ENCODE assay signal across 17 cellular contexts in genomic region chr14:69910871-69911270, GRCh38. TPM values are rescaled to one million over a fixed set of nuclear protein-coding genes. Genes with fewer than 3 reads are reported as not detected.
DNase-seq lines count a peak whose midpoint lies in the region; ATAC-seq and TF ChIP-seq lines count a peak whose summit lies in the region.
"Had no signal": no experiment of that assay in that cellular context is flagged by ENCODE, and none has a peak within 500 bp of the region (broad histone marks: within the 10 kb centered on the region; RNA-seq: fewer than 3 reads in every experiment).

No MANE protein-coding gene starts in this region.

- H3K27ac ChIP-seq in dorsolateral prefrontal cortex, result peak overlapping the region; percentile 13 to 98 (median 86)
- H3K27ac ChIP-seq in psoas muscle, result no peak overlapping the region

- no peak overlapping the region for H3K4me3 ChIP-seq in dorsolateral prefrontal cortex
- no peak overlapping the region for H3K4me3 ChIP-seq in psoas muscle

- H3K4me3 Mint-ChIP-seq in activated CD8-positive, alpha-beta memory T cell treated with anti-CD3 and anti-CD28 coated beads, Interleukin-2, amount 10 ng/mL, durations not matched to agents 7 days and 5 days, result no peak overlapping the region
- H3K4me3 Mint-ChIP-seq: CD4-positive, CD25-positive, alpha-beta regulatory T cell had no signal

- H3K27ac Mint-ChIP-seq in activated CD8-positive, alpha-beta memory T cell treated with anti-CD3 and anti-CD28 coated beads, Interleukin-2, amount 10 ng/mL, durations not matched to agents 7 days and 5 days, result no peak overlapping the region
- H3K27ac Mint-ChIP-seq: CD4-positive, CD25-positive, alpha-beta regulatory T cell had no signal

- DNase-seq in NCI-H526 treated with DMSO at 0.1 percent for 48 hours (lab: John Stamatoyannopoulos, UW), result peak; percentile 9
- peak in 2 of 10 donors; percentile 32 to 60 for DNase-seq in dorsolateral prefrontal cortex
- peak; percentile 74 for DNase-seq in medulla oblongata (ENCODE audit: extremely low spot score)
- no peak for DNase-seq in HK-2 (ENCODE audit: unreplicated experiment)
- DNase-seq in activated CD8-positive, alpha-beta memory T cell treated with anti-CD3 and anti-CD28 coated beads, Interleukin-2, amount 10 ng/mL, durations not matched to agents 7 days and 5 days, result no peak
- no peak for DNase-seq in psoas muscle
- DNase-seq: ACHN; AML-193; CD4-positive, CD25-positive, alpha-beta regulatory T cell; DMS79 treated with DMSO at 0.1 percent for 48 hours; GOT3; KG1; NCI-H1436; NCI-H2029 treated with DMSO at 0.1 percent for 48 hours had no signal

- H3K36me3 ChIP-seq in psoas muscle (ENCODE audit: insufficient read depth in 1 of 2, low read depth in 1 of 2), result no peaks in the 10 kb centered on the region

- H3K36me3 Mint-ChIP-seq in activated CD8-positive, alpha-beta memory T cell treated with anti-CD3 and anti-CD28 coated beads, Interleukin-2, amount 10 ng/mL, durations not matched to agents 7 days and 5 days, result no peaks in the 10 kb centered on the region
- H3K36me3 Mint-ChIP-seq: CD4-positive, CD25-positive, alpha-beta regulatory T cell had no signal

- H3K9me3 Mint-ChIP-seq in activated CD8-positive, alpha-beta memory T cell treated with anti-CD3 and anti-CD28 coated beads, Interleukin-2, amount 10 ng/mL, durations not matched to agents 7 days and 5 days (ENCODE audit: low read depth), result no peaks in the 10 kb centered on the region

- intact Hi-C loops in dorsolateral prefrontal cortex (cut with DNase I) (loop anchor here in 1 of 2 donors (5.0 kb wide), 1 partner anchor 46 kb away; no protein-coding TSS in a partner anchor), psoas muscle (cut with DNase I) (no loop called here)

- CTCF ChIA-PET in activated CD8-positive, alpha-beta memory T cell treated with anti-CD3 and anti-CD28 coated beads, Interleukin-2, amount 10 ng/mL, durations not matched to agents 7 days and 5 days (lab: Charles Lee), result interaction anchor here (1.1 kb wide), 1 partner anchor 117 kb away, joined by 4 read pairs; no protein-coding TSS in a partner anchor

- no peaks in the 10 kb centered on the region for H3K4me1 Mint-ChIP-seq in activated CD8-positive, alpha-beta memory T cell treated with anti-CD3 and anti-CD28 coated beads, Interleukin-2, amount 10 ng/mL, durations not matched to agents 7 days and 5 days
- H3K4me1 Mint-ChIP-seq: CD4-positive, CD25-positive, alpha-beta regulatory T cell had no signal

- peaks cover 33% of the 10 kb centered on the region for H3K27me3 Mint-ChIP-seq in activated CD8-positive, alpha-beta memory T cell treated with anti-CD3 and anti-CD28 coated beads, Interleukin-2, amount 10 ng/mL, durations not matched to agents 7 days and 5 days

- H3K27me3 ChIP-seq in dorsolateral prefrontal cortex (no peaks in the 10 kb centered on the region), psoas muscle (ENCODE audit: insufficient read depth in 3 of 3, low read length in 2 of 3) (peaks cover 0 to under 1% (median 0%) of the 10 kb centered on the region in 3 donors)

- no peaks in the 10 kb centered on the region for H3K9me3 ChIP-seq in psoas muscle

- peaks cover 10% of the 10 kb centered on the region for H3K4me1 ChIP-seq in psoas muscle

- WGBS in psoas muscle, 3 donors, result 64 to 88% (median 80%) methylated on average over 3 of the region's 3 CpGs

- no peak for ATAC-seq in activated CD8-positive, alpha-beta memory T cell treated with anti-CD3 and anti-CD28 coated beads, Interleukin-2, amount 10 ng/mL, durations not matched to agents 7 days and 5 days
- ATAC-seq in GM19463 (IDR thresholded peaks at IDR 0.05; ENCODE audit: unreplicated experiment), result no peak
- ATAC-seq in psoas muscle, result no peak

- TF ChIP-seq CTCF in dorsolateral prefrontal cortex (IDR thresholded peaks at IDR 0.05 in 54 of 56, conservative IDR thresholded peaks at IDR 0.05 in 2 of 56; ENCODE audit: low read depth in 1 of 56, partially characterized antibody in 56 of 56) (peak in 1 of 56 donors; percentile 10), psoas muscle (IDR thresholded peaks at IDR 0.05) (no peak)

RNA-seq across cellular contexts. Expression of gene SMOC1, which starts 31.7 kb away (rescaled TPM):
- total RNA-seq in dorsolateral prefrontal cortex, result 10 to 100 TPM in 119 of 120 experiments, 1 to 10 TPM in 1; 7.9 to 85.1 (median 34.1) TPM
- total RNA-seq in activated CD8-positive, alpha-beta memory T cell treated with anti-CD3 and anti-CD28 coated beads, Interleukin-2, amount 10 ng/mL, durations not matched to agents 7 days and 5 days, result not detected
- total RNA-seq in psoas muscle, result 10 to 100 TPM in 1 of 4 donors, 1 to 10 TPM in 3; 4.2 to 10.1 (median 5.2) TPM
- polyA plus RNA-seq in psoas muscle, result 10 to 100 TPM in 2 of 3 donors, 1 to 10 TPM in 1; 3.2 to 10.6 (median 10.1) TPM
- total RNA-seq: CD4-positive, CD25-positive, alpha-beta regulatory T cell; G401; SK-MEL-5 had no signal
- polyA plus RNA-seq: CD4-positive, CD25-positive, alpha-beta regulatory T cell had no signal

Comparison
In these comparisons a context has a peak if more than half of its experiments do, and no peak if none do; other contexts are left out.
1. DNase-seq: peak in NCI-H526 treated with DMSO at 0.1 percent for 48 hours (single experiment) and medulla oblongata (single experiment); none in HK-2 (single experiment), activated CD8-positive, alpha-beta memory T cell treated with anti-CD3 and anti-CD28 coated beads, Interleukin-2, amount 10 ng/mL, durations not matched to agents 7 days and 5 days (single experiment) and psoas muscle (0 of 2).
2. RNA of gene SMOC1, which starts 31.7 kb away (total RNA-seq): 7.9 to 85.1 TPM in dorsolateral prefrontal cortex and 4.2 to 10.1 TPM in psoas muscle; not detected in activated CD8-positive, alpha-beta memory T cell treated with anti-CD3 and anti-CD28 coated beads, Interleukin-2, amount 10 ng/mL, durations not matched to agents 7 days and 5 days; every median in the first group is over 4 times any median in the second.